Comparison of ENCODE assay signal across 15 cellular contexts in genomic region chr19:955803-956746, GRCh38. TPM values are rescaled to one million over a fixed set of nuclear protein-coding genes. Genes with fewer than 3 reads are reported as not detected.
DNase-seq lines count a peak whose midpoint lies in the region; ATAC-seq, FAIRE-seq and TF ChIP-seq lines count a peak whose summit lies in the region.
"Had no signal": no experiment of that assay in that cellular context is flagged by ENCODE, and none has a peak within 500 bp of the region (broad histone marks: within the 10 kb centered on the region; RNA-seq: fewer than 3 reads in every experiment).

No MANE protein-coding gene starts in this region.

- H3K27ac ChIP-seq in PC-9 (peak overlapping the region; percentile 81), kidney (ENCODE audit: low read depth in 2 of 2, low read length in 2 of 2) (peak overlapping the region; percentile 80 to 87)

- intact Hi-C loops in PC-9 (cut with micrococcal nuclease; ENCODE audit: unreplicated experiment) (no loop called here), kidney (cut with DNase I) (no loop called here)
- intact Hi-C loops in activated CD4-positive, alpha-beta memory T cell treated with anti-CD3 and anti-CD28 coated beads for 36 hours (cut with micrococcal nuclease), result no loop called here

- H3K9me3 ChIP-seq in PC-9 (ENCODE audit: insufficient read depth, low read depth) (no peaks in the 10 kb centered on the region), kidney (ENCODE audit: control insufficient read depth in 1 of 2, low read length in 2 of 2) (no peaks in the 10 kb centered on the region)

- H3K79me2 ChIP-seq in PC-9 (ENCODE audit: low read depth), result 0 out of 2 replicates have a peak, but pooled peaks cover 4% of the 10 kb centered on the region

- H2AFZ ChIP-seq in PC-9, result peak overlapping the region; percentile 62

- H4K20me1 ChIP-seq in PC-9 (ENCODE audit: insufficient read depth), result no peaks in the 10 kb centered on the region

- no peak overlapping the region for H3K27ac Mint-ChIP-seq in activated CD4-positive, alpha-beta memory T cell treated with anti-CD3 and anti-CD28 coated beads for 36 hours
- H3K27ac Mint-ChIP-seq: memory B cell had no signal

- no peak for TF ChIP-seq CTCF in PC-9 (conservative IDR thresholded peaks at IDR 0.05)
- TF ChIP-seq CTCF in kidney (IDR thresholded peaks at IDR 0.05; ENCODE audit: borderline replicate concordance, extremely low read depth, insufficient read depth), result no peak

- DNase-seq in A172 (ENCODE audit: low spot score) (peak; percentile 57), PC-9 (peak; percentile 83 to 87), kidney (peak; percentile 85), HUDEP-2 (lab: John Stamatoyannopoulos, UW; ENCODE audit: unreplicated experiment in 76 of 76) (no peak)
- no peak for DNase-seq in activated CD4-positive, alpha-beta memory T cell treated with anti-CD3 and anti-CD28 coated beads for 36 hours
- DNase-seq: activated naive CD4-positive, alpha-beta T cell treated with anti-CD3 and anti-CD28 coated beads, Interleukin-2, amount 50 U/mL, for 16 hours; central memory CD4-positive, alpha-beta T cell; erythroblast; NCI-H146; NCI-H748 treated with DMSO at 0.1 percent for 48 hours; SHP77 treated with DMSO at 0.1 percent for 48 hours; stimulated activated CD4-positive, alpha-beta T cell treated with anti-CD3 and anti-CD28 coated beads, Interleukin-2, amount 100 ng/mL, for 24 hours had no signal

- CTCF ChIA-PET in PC-9 (lab: Charles Lee), result no interaction called here
- CTCF ChIA-PET in activated CD4-positive, alpha-beta memory T cell treated with anti-CD3 and anti-CD28 coated beads for 36 hours (lab: Charles Lee), result no interaction called here

- H3K4me3 Mint-ChIP-seq in activated CD4-positive, alpha-beta memory T cell treated with anti-CD3 and anti-CD28 coated beads for 36 hours, result no peak overlapping the region
- H3K4me3 Mint-ChIP-seq: memory B cell had no signal

- FAIRE-seq in kidney (lab: Jason Lieb, UNC), result no peak

- peaks cover 30% of the 10 kb centered on the region; the same call in 1 of the 2 replicates for H3F3A ChIP-seq in PC-9 (ENCODE audit: insufficient read depth, low read depth)

- H3K27me3 Mint-ChIP-seq in activated CD4-positive, alpha-beta memory T cell treated with anti-CD3 and anti-CD28 coated beads for 36 hours, result no peaks in the 10 kb centered on the region
- H3K27me3 Mint-ChIP-seq: memory B cell had no signal

- no peak overlapping the region for H3K9ac ChIP-seq in kidney (ENCODE audit: low read length in 2 of 2)

- H3K9me3 Mint-ChIP-seq in activated CD4-positive, alpha-beta memory T cell treated with anti-CD3 and anti-CD28 coated beads for 36 hours, result no peaks in the 10 kb centered on the region
- H3K9me3 Mint-ChIP-seq: memory B cell had no signal

- H3K36me3 ChIP-seq in PC-9 (ENCODE audit: low read depth) (no peaks in the 10 kb centered on the region), kidney (ENCODE audit: control insufficient read depth in 1 of 2, insufficient read depth in 2 of 2, low read length in 2 of 2) (no peaks in the 10 kb centered on the region)

- H3K4me1 Mint-ChIP-seq in activated CD4-positive, alpha-beta memory T cell treated with anti-CD3 and anti-CD28 coated beads for 36 hours (ENCODE audit: low read depth), result peaks cover 13% of the 10 kb centered on the region

- POLR2A ChIA-PET in PC-9 (lab: Charles Lee; ENCODE audit: unreplicated experiment), result interaction anchor here (0.5 to 0.7 kb wide), 3 partner anchors 19 to 22 kb away, joined by 3 to 27 read pairs (median 6); no protein-coding TSS in a partner anchor
- POLR2A ChIA-PET in activated CD4-positive, alpha-beta memory T cell treated with anti-CD3 and anti-CD28 coated beads for 36 hours (lab: Charles Lee), result no interaction called here

- H3K9me2 ChIP-seq in PC-9 (ENCODE audit: insufficient read depth), result no peaks in the 10 kb centered on the region

- H3K27me3 ChIP-seq in PC-9 (ENCODE audit: insufficient read depth, low read depth), result no peaks in the 10 kb centered on the region

- BruUV-seq in PC-9 (replicated peaks; lab: Mats Ljungman, UMichigan), result no TSS peak

- H3K36me3 Mint-ChIP-seq in activated CD4-positive, alpha-beta memory T cell treated with anti-CD3 and anti-CD28 coated beads for 36 hours, result no peaks in the 10 kb centered on the region

- ATAC-seq in GM19397 (IDR thresholded peaks at IDR 0.05; ENCODE audit: unreplicated experiment), result no peak

- H3K4me3 ChIP-seq in PC-9 (peak overlapping the region; percentile 54), kidney (ENCODE audit: low read length in 2 of 2) (no peak overlapping the region)

- H3K4me1 ChIP-seq in PC-9 (replicated peaks; ENCODE audit: insufficient read depth), result peaks cover 54% of the 10 kb centered on the region
- H3K4me1 ChIP-seq in kidney (ENCODE audit: control insufficient read depth in 1 of 2, insufficient read depth in 1 of 2, low read depth in 1 of 2, low read length in 2 of 2), result peaks cover 12 to 38% of the 10 kb centered on the region in 2 donors

- peak overlapping the region; percentile 73 for H3K4me2 ChIP-seq in PC-9

RNA-seq across cellular contexts. Expression of gene WDR18, which starts 28.1 kb away (rescaled TPM):
- total RNA-seq in A172 (2014; rRNA removed; shearing (Covaris generic)), result 41.8 and 42.6 TPM in 2 replicates
- total RNA-seq in PC-9 (2021) (61.5 and 95.3 TPM in 2 replicates), kidney (40.3 TPM)
- polyA plus RNA-seq in kidney (ENCODE audit: insufficient read depth, low read depth, low replicate concordance), result 77.2 TPM
- total RNA-seq in activated CD4-positive, alpha-beta memory T cell treated with anti-CD3 and anti-CD28 coated beads for 36 hours, result 10 to 100 TPM; 73.3 to 75.8 TPM

RNA-seq across cellular contexts. Expression of gene ARID3A, which starts 30.2 kb away (rescaled TPM):
- total RNA-seq in A172 (2014; rRNA removed; shearing (Covaris generic)), result 2.4 and 4.4 TPM in 2 replicates
- total RNA-seq in PC-9 (2021) (9.2 and 10.7 TPM in 2 replicates), kidney (16.9 TPM)
- 5.6 TPM for polyA plus RNA-seq in kidney (ENCODE audit: insufficient read depth, low read depth, low replicate concordance)
- total RNA-seq in activated CD4-positive, alpha-beta memory T cell treated with anti-CD3 and anti-CD28 coated beads for 36 hours, result 10 to 100 TPM; 28.5 to 30.6 TPM

RNA-seq across cellular contexts. Expression of gene KISS1R, which starts 38.9 kb away (rescaled TPM):
- not detected in 2 replicates for total RNA-seq in A172 (2014; rRNA removed; shearing (Covaris generic))
- total RNA-seq in PC-9 (2021) (not detected in 2 replicates), kidney (0.69 TPM)
- polyA plus RNA-seq in kidney (ENCODE audit: insufficient read depth, low read depth, low replicate concordance), result not detected
- 10 to 100 TPM in 1 of 2 experiments, 1 to 10 TPM in 1; 9.9 to 10.6 TPM for total RNA-seq in activated CD4-positive, alpha-beta memory T cell treated with anti-CD3 and anti-CD28 coated beads for 36 hours
- total RNA-seq: urinary bladder had no signal

RNA-seq across cellular contexts. Expression of gene R3HDM4, which starts 43.1 kb away (rescaled TPM):
- total RNA-seq in A172 (2014; rRNA removed; shearing (Covaris generic)), result 23.0 and 29.7 TPM in 2 replicates
- 55.8 and 57.5 TPM in 2 replicates for total RNA-seq in PC-9 (2021)
- total RNA-seq in kidney, result 71.4 TPM
- polyA plus RNA-seq in kidney (ENCODE audit: insufficient read depth, low read depth, low replicate concordance), result 47.4 TPM
- total RNA-seq in activated CD4-positive, alpha-beta memory T cell treated with anti-CD3 and anti-CD28 coated beads for 36 hours, result 10 to 100 TPM; 80.4 to 81.4 TPM

RNA-seq across cellular contexts. Expression of gene GRIN3B, which starts 44.1 kb away (rescaled TPM):
- total RNA-seq in A172 (2014; rRNA removed; shearing (Covaris generic)), result 0.38 TPM in 1 of 2 replicates, not detected in the other
- total RNA-seq in PC-9 (2021) (0.11 and 0.13 TPM in 2 replicates), kidney (0.44 TPM)
- 0.15 TPM for polyA plus RNA-seq in kidney (ENCODE audit: insufficient read depth, low read depth, low replicate concordance)
- total RNA-seq in activated CD4-positive, alpha-beta memory T cell treated with anti-CD3 and anti-CD28 coated beads for 36 hours, result not detected
- total RNA-seq: urinary bladder had no signal

Comparison
In these comparisons a context has a peak if more than half of its experiments do, and no peak if none do; other contexts are left out.
1. DNase-seq: peak in A172 (single experiment), PC-9 (2 of 2) and kidney (single experiment); none in activated CD4-positive, alpha-beta memory T cell treated with anti-CD3 and anti-CD28 coated beads for 36 hours (single experiment) and HUDEP-2 (0 of 76).